9 cellular contexts compared by ENCODE assay signal in the genomic region with DNA sequence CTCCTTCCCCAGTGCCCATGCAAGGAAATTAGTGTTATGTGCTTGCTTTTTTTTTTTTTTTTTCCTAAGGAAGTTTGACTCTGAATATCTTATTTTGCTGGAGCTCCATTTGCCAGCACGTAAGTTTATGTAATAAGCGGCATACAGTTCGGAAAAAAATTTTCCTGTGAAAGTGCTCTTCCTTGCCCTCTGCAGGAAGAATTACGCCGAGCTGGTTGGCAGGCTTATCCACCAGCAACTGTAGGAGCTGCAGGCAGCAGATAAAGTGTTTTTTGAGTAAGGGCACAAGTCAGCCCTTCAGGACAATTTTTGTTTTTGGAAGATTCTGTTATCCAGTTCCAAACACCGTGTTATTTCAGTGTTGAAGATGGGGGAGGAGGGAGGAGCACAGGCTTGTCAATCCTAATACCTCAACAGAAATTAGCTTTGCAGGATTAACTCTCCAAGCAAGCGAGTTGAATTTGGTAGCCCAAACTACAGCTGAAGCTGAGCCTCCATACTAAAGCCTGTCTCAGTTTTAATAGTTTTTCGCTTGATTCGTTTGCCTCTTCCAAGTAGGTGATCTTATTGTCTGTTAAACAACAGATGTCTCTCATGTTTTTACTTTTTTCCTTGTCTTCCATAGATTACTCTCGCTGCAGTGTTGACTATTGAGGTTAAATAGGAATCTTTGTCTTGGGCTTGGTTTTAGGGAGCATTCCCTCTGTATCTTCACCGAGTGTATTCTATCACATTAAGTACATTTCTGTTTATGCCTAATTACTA. TPM values are rescaled to one million over a fixed set of nuclear protein-coding genes. Genes with fewer than 3 reads are reported as not detected.
DNase-seq lines count a peak whose midpoint lies in the region; ATAC-seq, FAIRE-seq and TF ChIP-seq lines count a peak whose summit lies in the region.
"Had no signal": no experiment of that assay in that cellular context is flagged by ENCODE, and none has a peak within 500 bp of the region (broad histone marks: within the 10 kb centered on the region; RNA-seq: fewer than 3 reads in every experiment).

No MANE protein-coding gene starts in this region.

- POLR2A ChIA-PET in PC-3 (lab: Charles Lee; ENCODE audit: unreplicated experiment), result interaction anchor here (0.5 to 1.1 kb wide), 4 partner anchors 53 to 73 kb away, joined by 3 to 16 read pairs (median 9); no protein-coding TSS in a partner anchor

- ATAC-seq in PC-3, result peak; percentile 45
- ATAC-seq in GM19395 (IDR thresholded peaks at IDR 0.05; ENCODE audit: unreplicated experiment), result no peak
- no peak for ATAC-seq in GM21515 (IDR thresholded peaks at IDR 0.05; ENCODE audit: unreplicated experiment)

- H3K27me3 ChIP-seq in HUES6 (ENCODE audit: control insufficient read depth, insufficient read depth, low read length) (peaks cover 43% of the 10 kb centered on the region), PC-3 (ENCODE audit: low read length) (no peaks in the 10 kb centered on the region)

- H3F3A ChIP-seq in PC-3 (ENCODE audit: low read length, unreplicated experiment), result no peaks in the 10 kb centered on the region

- no peaks in the 10 kb centered on the region for H4K20me1 ChIP-seq in PC-3 (ENCODE audit: low read length)

- DNase-seq in D721Med (ENCODE audit: insufficient read length, low spot score), result no peak
- peak; percentile 90 for DNase-seq in PC-3
- DNase-seq in cerebellar cortex (ENCODE audit: low spot score), result peak; percentile 91

- H3K36me3 ChIP-seq in HUES6 (ENCODE audit: control insufficient read depth, insufficient read depth, low read length) (no peaks in the 10 kb centered on the region), PC-3 (ENCODE audit: low read depth, low read length) (no peaks in the 10 kb centered on the region)

- H3K4me1 ChIP-seq in HUES6 (ENCODE audit: control insufficient read depth, insufficient read depth, low read length) (0 out of 2 replicates have a peak, but pooled peaks cover 3% of the 10 kb centered on the region), PC-3 (ENCODE audit: insufficient read depth, low read length) (peaks cover 20% of the 10 kb centered on the region)

- no peaks in the 10 kb centered on the region for H3K9me2 ChIP-seq in PC-3 (replicated peaks; ENCODE audit: low read length)

- H3K4me3 ChIP-seq in HUES6 (ENCODE audit: low read depth, low read length), result peak overlapping the region; percentile 93
- peak overlapping the region; percentile 81 for H3K4me3 ChIP-seq in PC-3 (ENCODE audit: low read length)
- H3K4me3 ChIP-seq in skin epidermis, result peak overlapping the region; percentile 43 to 61 (median 53)

- H3K4me2 ChIP-seq in PC-3 (ENCODE audit: low read length), result peak overlapping the region; percentile 94

- peak; percentile 14 for TF ChIP-seq CTCF in D721Med (IDR thresholded peaks at IDR 0.05; ENCODE audit: insufficient read depth, missing control alignments)
- peak; percentile 68 for TF ChIP-seq CTCF in PC-3 (conservative IDR thresholded peaks at IDR 0.05; ENCODE audit: low read depth, low read length)

- H2AFZ ChIP-seq in PC-3 (ENCODE audit: low read length), result peak overlapping the region; percentile 99

- FAIRE-seq in D721Med (lab: Jason Lieb, UNC) (peak; percentile 67), islet of Langerhans (lab: Jason Lieb, UNC) (peak; percentile 43)
- FAIRE-seq: colon had no signal

- CTCF ChIA-PET in PC-3 (lab: Charles Lee), result interaction anchor here (0.6 to 2.4 kb wide), 9 partner anchors 17 to 632 kb away, joined by 3 to 15 read pairs (median 7); partner anchors contain the start of gene MAPK7

- peaks cover 40% of the 10 kb centered on the region for H3K79me2 ChIP-seq in PC-3 (ENCODE audit: low read length)

- no peak overlapping the region for H3K9ac ChIP-seq in HUES6 (ENCODE audit: low read length)
- peak overlapping the region; percentile 39 for H3K9ac ChIP-seq in PC-3 (ENCODE audit: low read length)

- intact Hi-C loops in PC-3 (cut with micrococcal nuclease), result loop anchor here (1.0 to 5.0 kb wide), 3 partner anchors 56 to 107 kb away; no protein-coding TSS in a partner anchor

- H3K9me3 ChIP-seq in HUES6 (ENCODE audit: control insufficient read depth, insufficient read depth, low read depth, low read length), result 0 out of 2 replicates have a peak, but pooled peaks cover 4% of the 10 kb centered on the region
- H3K9me3 ChIP-seq in PC-3 (ENCODE audit: low read length), result no peaks in the 10 kb centered on the region

- H3K27ac ChIP-seq in HUES6 (ENCODE audit: low read depth, low read length) (no peak overlapping the region), PC-3 (ENCODE audit: low read length) (peak overlapping the region; percentile 9), skin epidermis (peak overlapping the region in 4 of 21 experiments; percentile 17 to 82 (median 57))

- TSS peak; percentile 52 for BruUV-seq in PC-3 (replicated peaks; lab: Mats Ljungman, UMichigan)

RNA-seq across cellular contexts. Expression of gene SPECC1, which starts 1.1 kb away (rescaled TPM):
- 46.4 and 76.5 TPM in 2 replicates for total RNA-seq in PC-3 (2014; rRNA removed)

RNA-seq across cellular contexts. Expression of gene AKAP10, which starts 32.7 kb away (rescaled TPM):
- total RNA-seq in PC-3 (2014; rRNA removed), result 18.6 and 23.3 TPM in 2 replicates
